Comparison of ENCODE assay signal across 8 cellular contexts in the genomic region with DNA sequence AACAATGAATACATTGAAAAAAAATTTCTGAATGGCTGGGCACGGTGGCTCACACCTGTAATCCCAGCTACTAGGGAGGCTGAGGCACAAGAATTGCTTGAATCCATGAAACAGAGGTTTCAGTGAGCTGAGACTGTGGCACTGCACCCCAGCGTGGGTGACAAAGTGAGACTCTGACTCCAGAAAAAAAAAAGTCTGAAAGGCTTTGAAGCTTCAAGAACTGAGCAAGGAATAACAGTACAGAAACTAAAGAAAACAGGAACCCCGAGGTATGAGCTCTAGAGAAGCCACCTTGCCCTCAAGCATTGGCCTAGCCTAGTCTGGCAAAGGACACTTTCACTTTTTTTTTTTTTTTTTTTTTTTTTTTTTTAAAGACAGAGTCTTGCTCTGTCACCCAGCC. TPM values are rescaled to one million over a fixed set of nuclear protein-coding genes. Genes with fewer than 3 reads are reported as not detected.
A peak's percentile ranks its signal among the peaks of the same experiment; 100 is the strongest.
DNase-seq lines count a peak whose midpoint lies in the region; ATAC-seq and TF ChIP-seq lines count a peak whose summit lies in the region.

No MANE protein-coding gene starts in this region.

- H3K4me1 ChIP-seq in smooth muscle cell (ENCODE audit: low read depth) (peaks cover 20% of the 10 kb centered on the region), A673 (ENCODE audit: insufficient read depth, low read length, poor library complexity, severe bottlenecking) (peaks cover 27% of the 10 kb centered on the region)

- H4K20me1 ChIP-seq in smooth muscle cell (ENCODE audit: low read depth), result peaks cover 17% of the 10 kb centered on the region

- H3K27me3 Mint-ChIP-seq in activated CD4-positive, alpha-beta T cell treated with anti-CD3 and anti-CD28 coated beads, Interleukin-2, amount 10 ng/mL, durations not matched to agents 7 days and 5 days, result no peaks in the 10 kb centered on the region

- H3F3A ChIP-seq in smooth muscle cell (ENCODE audit: low read depth), result peaks cover 25% of the 10 kb centered on the region

- H3K36me3 Mint-ChIP-seq in activated CD4-positive, alpha-beta T cell treated with anti-CD3 and anti-CD28 coated beads, Interleukin-2, amount 10 ng/mL, durations not matched to agents 7 days and 5 days (ENCODE audit: low read depth), result peaks cover 8% of the 10 kb centered on the region

- H3K27ac ChIP-seq in smooth muscle cell (ENCODE audit: low read depth) (no peak overlapping the region), A673 (ENCODE audit: low read depth, low read length, poor library complexity, severe bottlenecking) (no peak overlapping the region)

- peak; percentile 16 for DNase-seq in activated CD4-positive, alpha-beta T cell treated with anti-CD3 and anti-CD28 coated beads, Interleukin-2, amount 10 ng/mL, durations not matched to agents 7 days and 5 days
- no peak for DNase-seq in smooth muscle cell (lab: John Stamatoyannopoulos, UW; ENCODE audit: unreplicated experiment)
- DNase-seq in pons (ENCODE audit: low spot score), result no peak
- no peak for DNase-seq in DMS79 (lab: John Stamatoyannopoulos, UW)
- DNase-seq in A673 (ENCODE audit: low spot score), result no peak

- H3K79me2 ChIP-seq in smooth muscle cell (ENCODE audit: low read depth), result peaks cover 54% of the 10 kb centered on the region

- H3K9ac ChIP-seq in smooth muscle cell (ENCODE audit: low read depth), result no peak overlapping the region

- H3K27me3 ChIP-seq in smooth muscle cell (ENCODE audit: low read depth) (no peaks in the 10 kb centered on the region), A673 (replicated peaks; ENCODE audit: insufficient read depth, low read depth, low read length, poor library complexity) (no peaks in the 10 kb centered on the region)

- H3K9me3 Mint-ChIP-seq in activated CD4-positive, alpha-beta T cell treated with anti-CD3 and anti-CD28 coated beads, Interleukin-2, amount 10 ng/mL, durations not matched to agents 7 days and 5 days, result no peaks in the 10 kb centered on the region

- BruUV-seq in A673 (replicated peaks; lab: Mats Ljungman, UMichigan), result no TSS peak

- POLR2A ChIA-PET in activated CD4-positive, alpha-beta T cell treated with anti-CD3 and anti-CD28 coated beads, Interleukin-2, amount 10 ng/mL, durations not matched to agents 7 days and 5 days (lab: Charles Lee), result interaction anchor here (0.6 to 0.7 kb wide), 2 partner anchors 12 to 38 kb away, joined by 3 to 10 read pairs; no protein-coding TSS in a partner anchor
- POLR2A ChIA-PET in A673 (lab: Charles Lee; ENCODE audit: low non-redundant PET), result no interaction called here

- H3K4me3 ChIP-seq in smooth muscle cell (no peak overlapping the region), A673 (ENCODE audit: low read depth, low read length, poor library complexity, severe bottlenecking) (no peak overlapping the region)

- CTCF ChIA-PET in activated CD4-positive, alpha-beta T cell treated with anti-CD3 and anti-CD28 coated beads, Interleukin-2, amount 10 ng/mL, durations not matched to agents 7 days and 5 days (lab: Charles Lee), result interaction anchor here (0.7 to 2.1 kb wide), 4 partner anchors 12 to 491 kb away, joined by 3 to 5 read pairs (median 4); no protein-coding TSS in a partner anchor
- CTCF ChIA-PET in A673 (lab: Charles Lee), result no interaction called here

- no peak overlapping the region for H3K27ac Mint-ChIP-seq in activated CD4-positive, alpha-beta T cell treated with anti-CD3 and anti-CD28 coated beads, Interleukin-2, amount 10 ng/mL, durations not matched to agents 7 days and 5 days

- ATAC-seq in GM18511 (IDR thresholded peaks at IDR 0.05; ENCODE audit: unreplicated experiment) (peak; percentile 89), HG02623 (IDR thresholded peaks at IDR 0.05; ENCODE audit: unreplicated experiment) (peak; percentile 64), HG02938 (IDR thresholded peaks at IDR 0.05; ENCODE audit: unreplicated experiment) (no peak)

- peak overlapping the region; percentile 39 for H3K4me2 ChIP-seq in smooth muscle cell

- WGBS in smooth muscle cell (ENCODE audit: low lambda C conversion rate), result 77% methylated on average over 3 of the region's 3 CpGs

- no peak overlapping the region for H3K4me3 Mint-ChIP-seq in activated CD4-positive, alpha-beta T cell treated with anti-CD3 and anti-CD28 coated beads, Interleukin-2, amount 10 ng/mL, durations not matched to agents 7 days and 5 days

- H3K36me3 ChIP-seq in smooth muscle cell (ENCODE audit: low read depth) (no peaks in the 10 kb centered on the region), A673 (ENCODE audit: insufficient read depth, low read length, poor library complexity, severe bottlenecking) (no peaks in the 10 kb centered on the region)

- no peaks in the 10 kb centered on the region for H3K9me3 ChIP-seq in smooth muscle cell (replicated peaks; ENCODE audit: low read depth)
- H3K9me3 ChIP-seq in A673 (ENCODE audit: low read depth, low read length, poor library complexity, severe bottlenecking), result no peaks in the 10 kb centered on the region

- TF ChIP-seq CTCF in smooth muscle cell (IDR thresholded peaks at IDR 0.05; ENCODE audit: borderline replicate concordance, insufficient read depth, poor library complexity, severe bottlenecking) (no peak), A673 (conservative IDR thresholded peaks at IDR 0.05; ENCODE audit: low read depth, low read length) (no peak)

- intact Hi-C loops in A673 (cut with micrococcal nuclease; ENCODE audit: unreplicated experiment), result no loop called here

- no peak overlapping the region for H2AFZ ChIP-seq in smooth muscle cell (ENCODE audit: low read depth)

- H3K4me1 Mint-ChIP-seq in activated CD4-positive, alpha-beta T cell treated with anti-CD3 and anti-CD28 coated beads, Interleukin-2, amount 10 ng/mL, durations not matched to agents 7 days and 5 days, result peaks cover 10% of the 10 kb centered on the region

RNA-seq across cellular contexts. Expression of a gene that starts 45.0 kb away (rescaled TPM):
- 10 to 100 TPM; 14.3 to 16.8 TPM for total RNA-seq in activated CD4-positive, alpha-beta T cell treated with anti-CD3 and anti-CD28 coated beads, Interleukin-2, amount 10 ng/mL, durations not matched to agents 7 days and 5 days
- total RNA-seq in smooth muscle cell (25.6 and 26.2 TPM in 2 replicates), A673 (2021) (16.1 and 17.5 TPM in 2 replicates)
- polyA plus RNA-seq in smooth muscle cell, result 8.6 and 16.0 TPM in 2 replicates
